Comparison of ENCODE assay signal across 25 cellular contexts in the genomic region with DNA sequence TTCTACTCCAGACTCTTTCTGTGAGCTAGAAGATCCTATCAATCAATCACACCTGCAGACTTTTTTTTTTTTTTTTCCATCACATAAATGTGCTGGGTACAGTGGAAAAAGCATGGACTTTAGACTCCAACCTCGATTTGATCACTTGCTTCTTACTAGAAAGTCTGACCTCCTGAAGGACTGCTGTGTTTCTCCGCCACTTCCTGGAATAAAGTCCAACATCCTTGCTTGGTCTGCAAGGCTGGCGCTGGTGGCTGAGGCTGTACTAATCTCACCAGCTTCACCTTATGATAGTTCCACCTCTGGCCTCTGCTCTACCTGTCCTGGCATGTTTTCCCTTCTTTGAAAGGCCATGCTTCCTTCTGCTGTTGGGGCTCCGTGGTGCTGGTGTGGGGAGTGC.
"Had no signal": no experiment of that assay in that cellular context is flagged by ENCODE, and none has a peak within 500 bp of the region (broad histone marks: within the 10 kb centered on the region; RNA-seq: fewer than 3 reads in every experiment).

No MANE protein-coding gene starts in this region.

- H3K27me3 ChIP-seq: heart left ventricle, thyroid gland, upper lobe of right lung had no signal

- DNase-seq: central memory CD4-positive, alpha-beta T cell; cortex of kidney; dorsolateral prefrontal cortex; effector CD8-positive, alpha-beta T cell; heart left ventricle; hypothalamus; kidney glomerular epithelial cell; midbrain; naive thymus-derived CD4-positive, alpha-beta T cell; nephron progenitor cell; psoas muscle; retina; stimulated activated CD4-positive, alpha-beta T cell treated with anti-CD3 and anti-CD28 coated beads, Interleukin-2, amount 100 ng/mL, for 24 hours; stimulated activated CD4-positive, alpha-beta T cell treated with anti-CD3 and anti-CD28 coated beads, Interleukin-4, amount 100 ng/mL, for 4 hours; stimulated activated naive B cell treated with anti-CD40 and anti-IgM and Interleukin-4, amounts not matched to agents 10 μg/mL and 1 μg/mL and 100 μg/mL, for 72 hours; stimulated activated naive CD8-positive, alpha-beta T cell treated with anti-CD3 and anti-CD28 coated beads, Interleukin-15, amount 100 ng/mL, for 72 hours; substantia nigra; thyroid gland; upper lobe of right lung had no signal

- H3K27ac ChIP-seq: dorsolateral prefrontal cortex, heart left ventricle, parathyroid adenoma, psoas muscle, thyroid gland, upper lobe of right lung had no signal

- H3K4me3 ChIP-seq: dorsolateral prefrontal cortex, heart left ventricle, psoas muscle, thyroid gland, upper lobe of right lung had no signal

- H3K9me3 ChIP-seq: heart left ventricle, psoas muscle, thyroid gland, upper lobe of right lung had no signal

- H3K4me1 ChIP-seq: parathyroid adenoma, psoas muscle had no signal

- FAIRE-seq: frontal cortex, islet of Langerhans had no signal

- ATAC-seq: esophagus mucosa; heart left ventricle; left lobe of liver; naive thymus-derived CD4-positive, alpha-beta T cell; psoas muscle; sciatic nerve; stimulated activated naive B cell treated with anti-CD40 and anti-IgM and Interleukin-4, amounts not matched to agents 10 μg/mL and 1 μg/mL and 100 μg/mL, for 72 hours; stimulated activated naive CD8-positive, alpha-beta T cell treated with anti-CD3 and anti-CD28 coated beads, Interleukin-15, amount 100 ng/mL, for 72 hours; upper lobe of right lung had no signal

- H3K36me3 ChIP-seq: heart left ventricle, thyroid gland, upper lobe of right lung had no signal
